20 cellular contexts compared by ENCODE assay signal in genomic region chr4:14977836-14978235, GRCh38.
"Had no signal": no experiment of that assay in that cellular context is flagged by ENCODE, and none has a peak within 500 bp of the region (broad histone marks: within the 10 kb centered on the region; RNA-seq: fewer than 3 reads in every experiment).

No MANE protein-coding gene starts in this region.

- DNase-seq: effector memory CD4-positive, alpha-beta T cell; glutamatergic neuron; left cardiac atrium; left ventricle myocardium superior; mucosa of descending colon; naive thymus-derived CD8-positive, alpha-beta T cell; sigmoid colon; stimulated activated CD4-positive, alpha-beta T cell treated with anti-CD3 and anti-CD28 coated beads, Interleukin-2, amount 100 ng/mL, for 24 hours; stimulated activated CD4-positive, alpha-beta T cell treated with anti-CD3 and anti-CD28 coated beads, Interleukin-4, amount 100 ng/mL, for 4 hours; stimulated activated naive B cell treated with anti-CD40 and anti-IgM and Interleukin-4, amounts not matched to agents 10 μg/mL and 1 μg/mL and 100 μg/mL, for 72 hours; stimulated activated naive CD8-positive, alpha-beta T cell treated with anti-CD3 and anti-CD28 coated beads, Interleukin-15, amount 100 ng/mL, for 72 hours; testis; upper lobe of right lung had no signal

- H3K36me3 ChIP-seq: gastroesophageal sphincter, neutrophil, right atrium auricular region, sigmoid colon, tibial nerve, upper lobe of right lung, vagina had no signal

- H3K27me3 ChIP-seq: gastroesophageal sphincter, hepatocyte, neutrophil, right atrium auricular region, sigmoid colon, testis, tibial nerve, upper lobe of right lung, vagina had no signal

- H3K4me3 ChIP-seq: gastroesophageal sphincter, hepatocyte, mucosa of descending colon, right atrium auricular region, sigmoid colon, skin epidermis, testis, tibial nerve, upper lobe of right lung, vagina had no signal
